In the genomic region with DNA sequence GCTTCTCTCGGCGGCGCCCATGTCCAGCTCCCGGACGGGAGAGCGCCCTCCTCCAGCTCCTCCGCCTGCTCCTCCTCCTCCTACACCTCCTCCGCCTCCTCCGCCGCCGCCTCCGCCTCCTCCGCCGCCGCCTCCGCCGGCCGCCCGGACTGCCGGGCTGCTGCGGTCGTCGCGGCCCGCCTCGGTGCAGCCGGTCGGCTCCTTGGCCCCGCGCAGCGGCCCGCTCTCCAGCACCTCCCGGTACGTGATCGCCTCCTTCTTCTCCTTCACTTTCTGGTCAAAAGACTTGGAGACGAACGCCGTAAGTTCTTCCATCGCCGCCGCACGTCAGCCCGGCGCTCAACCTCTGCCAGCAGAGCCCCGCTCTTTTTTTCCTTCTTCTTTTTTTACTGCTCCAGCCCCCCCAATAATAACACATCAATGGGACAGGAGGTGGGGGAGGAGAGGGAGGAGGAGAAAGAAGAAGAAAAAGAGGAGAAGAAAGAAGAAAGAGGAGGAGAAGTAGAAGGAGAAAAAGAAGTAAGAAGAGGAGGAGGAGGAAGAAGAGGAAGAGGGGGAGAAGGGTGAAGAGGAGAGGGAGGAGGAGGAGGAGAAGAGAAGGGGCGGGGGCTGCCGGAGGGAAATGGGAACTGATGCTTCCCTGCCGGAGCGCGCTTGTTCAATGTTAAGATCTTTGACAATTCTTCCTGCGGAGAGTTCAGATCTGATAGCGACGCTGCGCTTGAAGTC, we compare ENCODE assay signal across 1 cellular context.
A peak's percentile ranks its signal among the peaks of the same experiment; 100 is the strongest.
TF ChIP-seq lines count a peak whose summit lies in the region.

A gene (minus strand): TSS at position 711 of the 729 bp plus-strand sequence. CDS start 396 bp downstream, at position 315.

TF ChIP-seq in K562, 482 proteins besides CTCF, POLR2A, EP300 and RAD21 (continued from another document and continues in another):
- TF ChIP-seq, protein P1, sequence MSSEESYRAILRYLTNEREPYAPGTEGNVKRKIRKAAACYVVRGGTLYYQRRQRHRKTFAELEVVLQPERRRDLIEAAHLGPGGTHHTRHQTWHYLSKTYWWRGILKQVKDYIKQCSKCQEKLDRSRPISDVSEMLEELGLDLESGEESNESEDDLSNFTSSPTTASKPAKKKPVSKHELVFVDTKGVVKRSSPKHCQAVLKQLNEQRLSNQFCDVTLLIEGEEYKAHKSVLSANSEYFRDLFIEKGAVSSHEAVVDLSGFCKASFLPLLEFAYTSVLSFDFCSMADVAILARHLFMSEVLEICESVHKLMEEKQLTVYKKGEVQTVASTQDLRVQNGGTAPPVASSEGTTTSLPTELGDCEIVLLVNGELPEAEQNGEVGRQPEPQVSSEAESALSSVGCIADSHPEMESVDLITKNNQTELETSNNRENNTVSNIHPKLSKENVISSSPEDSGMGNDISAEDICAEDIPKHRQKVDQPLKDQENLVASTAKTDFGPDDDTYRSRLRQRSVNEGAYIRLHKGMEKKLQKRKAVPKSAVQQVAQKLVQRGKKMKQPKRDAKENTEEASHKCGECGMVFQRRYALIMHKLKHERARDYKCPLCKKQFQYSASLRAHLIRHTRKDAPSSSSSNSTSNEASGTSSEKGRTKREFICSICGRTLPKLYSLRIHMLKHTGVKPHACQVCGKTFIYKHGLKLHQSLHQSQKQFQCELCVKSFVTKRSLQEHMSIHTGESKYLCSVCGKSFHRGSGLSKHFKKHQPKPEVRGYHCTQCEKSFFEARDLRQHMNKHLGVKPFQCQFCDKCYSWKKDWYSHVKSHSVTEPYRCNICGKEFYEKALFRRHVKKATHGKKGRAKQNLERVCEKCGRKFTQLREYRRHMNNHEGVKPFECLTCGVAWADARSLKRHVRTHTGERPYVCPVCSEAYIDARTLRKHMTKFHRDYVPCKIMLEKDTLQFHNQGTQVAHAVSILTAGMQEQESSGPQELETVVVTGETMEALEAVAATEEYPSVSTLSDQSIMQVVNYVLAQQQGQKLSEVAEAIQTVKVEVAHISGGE (CRISPR knock-in tag; IDR thresholded peaks at IDR 0.05): no peak
- TF ChIP-seq XRCC5 (IDR thresholded peaks at IDR 0.05; ENCODE audit: low read depth, low read length) (no peak), LCOR (CRISPR knock-in tag; IDR thresholded peaks at IDR 0.05) (no peak), PTTG1 (tag; IDR thresholded peaks at IDR 0.05; ENCODE audit: low read depth) (no peak), HNRNPLL (IDR thresholded peaks at IDR 0.05; ENCODE audit: low read depth, low read length, poor library complexity, severe bottlenecking) (peak; percentile 83), TAF7 (tag; IDR thresholded peaks at IDR 0.05) (no peak), NFYB (IDR thresholded peaks at IDR 0.05; ENCODE audit: extremely low read depth, insufficient read length) (no peak), YBX1 (IDR thresholded peaks at IDR 0.05) (no peak), TBP (optimal IDR thresholded peaks at IDR 0.05; ENCODE audit: low read depth, low read length) (no peak), ZSCAN32 (CRISPR knock-in tag; IDR thresholded peaks at IDR 0.05) (no peak), NFXL1 (CRISPR knock-in tag; IDR thresholded peaks at IDR 0.05) (no peak), ZNF408 (CRISPR knock-in tag; IDR thresholded peaks at IDR 0.05; ENCODE audit: low read depth) (no peak), MAFG (tag; conservative IDR thresholded peaks at IDR 0.05) (no peak), ARHGAP35 (IDR thresholded peaks at IDR 0.05; ENCODE audit: partially characterized antibody) (peak; percentile 22), RCOR1 (IDR thresholded peaks at IDR 0.05; ENCODE audit: borderline replicate concordance in 1 of 2, low read depth in 2 of 2, low read length in 2 of 2) (peak in 1 of 2 experiments; percentile 33; a peak in 1 of 4 replicates), ZC3H11A (IDR thresholded peaks at IDR 0.05; ENCODE audit: low read depth, low read length) (no peak), SIX5 (IDR thresholded peaks at IDR 0.05; ENCODE audit: borderline replicate concordance in 1 of 2, insufficient read depth in 1 of 2, low read depth in 1 of 2, low read length in 2 of 2) (no peak), XRCC3 (IDR thresholded peaks at IDR 0.05) (no peak), TRIM28 (IDR thresholded peaks at IDR 0.05) (no peak), RFX5 (IDR thresholded peaks at IDR 0.05; ENCODE audit: low read depth, low read length) (no peak), ELF4 (CRISPR knock-in tag; IDR thresholded peaks at IDR 0.05) (peak; percentile 74), MEF2A (IDR thresholded peaks at IDR 0.05; ENCODE audit: control insufficient read depth, low read depth, low read length) (no peak), EGR1 (conservative IDR thresholded peaks at IDR 0.05) (peak; percentile 98), ZNF197 (CRISPR knock-in tag; IDR thresholded peaks at IDR 0.05; ENCODE audit: low read depth) (no peak), TAF1 (IDR thresholded peaks at IDR 0.05; ENCODE audit: control insufficient read depth, extremely low read depth, insufficient read depth, low read length, severe bottlenecking) (peak; percentile 47)
- TF ChIP-seq, protein P2, sequence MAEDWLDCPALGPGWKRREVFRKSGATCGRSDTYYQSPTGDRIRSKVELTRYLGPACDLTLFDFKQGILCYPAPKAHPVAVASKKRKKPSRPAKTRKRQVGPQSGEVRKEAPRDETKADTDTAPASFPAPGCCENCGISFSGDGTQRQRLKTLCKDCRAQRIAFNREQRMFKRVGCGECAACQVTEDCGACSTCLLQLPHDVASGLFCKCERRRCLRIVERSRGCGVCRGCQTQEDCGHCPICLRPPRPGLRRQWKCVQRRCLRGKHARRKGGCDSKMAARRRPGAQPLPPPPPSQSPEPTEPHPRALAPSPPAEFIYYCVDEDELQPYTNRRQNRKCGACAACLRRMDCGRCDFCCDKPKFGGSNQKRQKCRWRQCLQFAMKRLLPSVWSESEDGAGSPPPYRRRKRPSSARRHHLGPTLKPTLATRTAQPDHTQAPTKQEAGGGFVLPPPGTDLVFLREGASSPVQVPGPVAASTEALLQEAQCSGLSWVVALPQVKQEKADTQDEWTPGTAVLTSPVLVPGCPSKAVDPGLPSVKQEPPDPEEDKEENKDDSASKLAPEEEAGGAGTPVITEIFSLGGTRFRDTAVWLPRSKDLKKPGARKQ (CRISPR knock-in tag; IDR thresholded peaks at IDR 0.05): no peak
- TF ChIP-seq, protein P3, sequence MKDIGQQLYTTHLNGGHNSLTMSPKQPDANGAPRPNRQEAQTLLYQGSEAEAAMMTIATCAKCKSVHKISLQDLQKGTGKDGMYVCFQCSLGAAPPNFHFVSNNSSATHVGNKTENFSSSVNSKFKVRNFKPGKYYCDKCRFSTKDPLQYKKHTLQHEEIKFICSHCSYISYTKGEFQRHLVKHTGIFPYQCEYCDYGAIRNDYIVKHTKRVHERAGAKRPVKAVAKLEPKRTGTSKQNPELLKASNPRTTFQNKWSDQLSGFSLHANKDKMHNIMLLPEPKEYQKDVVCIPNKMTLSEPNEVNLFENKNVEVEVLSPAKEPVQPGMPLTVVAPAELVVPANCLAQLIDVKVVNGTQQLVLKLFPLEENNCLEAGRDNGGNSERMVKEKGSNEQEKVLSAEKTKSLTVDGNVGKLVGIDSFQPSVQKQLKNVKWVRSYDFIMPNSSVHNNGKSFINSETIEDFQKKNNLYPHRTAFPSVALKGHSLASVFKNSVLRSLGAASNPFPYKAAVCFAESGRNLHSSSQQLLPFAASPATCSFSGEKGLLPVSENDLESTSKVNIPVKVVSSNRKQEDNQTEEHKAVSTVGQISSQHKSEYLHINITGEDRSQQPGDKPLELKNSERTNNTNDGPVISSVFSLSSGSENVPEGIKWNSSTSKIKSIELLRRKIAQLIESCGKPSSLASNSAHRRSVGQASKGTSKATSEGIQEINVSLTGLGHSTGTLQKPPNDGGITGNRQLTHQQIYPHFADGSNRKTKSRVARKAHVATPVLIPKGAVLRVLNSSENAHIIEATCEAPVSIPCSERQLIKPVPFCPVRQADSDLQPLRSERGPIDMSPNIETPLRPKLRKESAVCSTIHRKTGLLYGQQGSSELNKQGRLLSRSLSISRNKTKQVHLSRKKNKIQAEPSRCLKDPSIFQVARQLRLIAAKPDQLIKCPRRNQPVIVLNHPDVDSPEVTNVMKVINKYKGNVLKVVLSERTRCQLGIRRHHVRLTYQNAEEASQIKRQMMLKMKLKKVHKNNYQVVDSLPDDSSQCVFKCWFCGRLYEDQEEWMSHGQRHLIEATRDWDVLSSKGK (CRISPR knock-in tag; IDR thresholded peaks at IDR 0.05): no peak
- TF ChIP-seq, protein P4, sequence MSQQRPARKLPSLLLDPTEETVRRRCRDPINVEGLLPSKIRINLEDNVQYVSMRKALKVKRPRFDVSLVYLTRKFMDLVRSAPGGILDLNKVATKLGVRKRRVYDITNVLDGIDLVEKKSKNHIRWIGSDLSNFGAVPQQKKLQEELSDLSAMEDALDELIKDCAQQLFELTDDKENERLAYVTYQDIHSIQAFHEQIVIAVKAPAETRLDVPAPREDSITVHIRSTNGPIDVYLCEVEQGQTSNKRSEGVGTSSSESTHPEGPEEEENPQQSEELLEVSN (IDR thresholded peaks at IDR 0.05; ENCODE audit: borderline replicate concordance in 1 of 2, extremely low read depth in 1 of 2, insufficient read depth in 1 of 2, insufficient read length in 1 of 2, low read depth in 1 of 2, low read length in 1 of 2, poor library complexity in 1 of 2, severe bottlenecking in 1 of 2): peak in 1 of 2 experiments; percentile 1
- TF ChIP-seq, protein P5, sequence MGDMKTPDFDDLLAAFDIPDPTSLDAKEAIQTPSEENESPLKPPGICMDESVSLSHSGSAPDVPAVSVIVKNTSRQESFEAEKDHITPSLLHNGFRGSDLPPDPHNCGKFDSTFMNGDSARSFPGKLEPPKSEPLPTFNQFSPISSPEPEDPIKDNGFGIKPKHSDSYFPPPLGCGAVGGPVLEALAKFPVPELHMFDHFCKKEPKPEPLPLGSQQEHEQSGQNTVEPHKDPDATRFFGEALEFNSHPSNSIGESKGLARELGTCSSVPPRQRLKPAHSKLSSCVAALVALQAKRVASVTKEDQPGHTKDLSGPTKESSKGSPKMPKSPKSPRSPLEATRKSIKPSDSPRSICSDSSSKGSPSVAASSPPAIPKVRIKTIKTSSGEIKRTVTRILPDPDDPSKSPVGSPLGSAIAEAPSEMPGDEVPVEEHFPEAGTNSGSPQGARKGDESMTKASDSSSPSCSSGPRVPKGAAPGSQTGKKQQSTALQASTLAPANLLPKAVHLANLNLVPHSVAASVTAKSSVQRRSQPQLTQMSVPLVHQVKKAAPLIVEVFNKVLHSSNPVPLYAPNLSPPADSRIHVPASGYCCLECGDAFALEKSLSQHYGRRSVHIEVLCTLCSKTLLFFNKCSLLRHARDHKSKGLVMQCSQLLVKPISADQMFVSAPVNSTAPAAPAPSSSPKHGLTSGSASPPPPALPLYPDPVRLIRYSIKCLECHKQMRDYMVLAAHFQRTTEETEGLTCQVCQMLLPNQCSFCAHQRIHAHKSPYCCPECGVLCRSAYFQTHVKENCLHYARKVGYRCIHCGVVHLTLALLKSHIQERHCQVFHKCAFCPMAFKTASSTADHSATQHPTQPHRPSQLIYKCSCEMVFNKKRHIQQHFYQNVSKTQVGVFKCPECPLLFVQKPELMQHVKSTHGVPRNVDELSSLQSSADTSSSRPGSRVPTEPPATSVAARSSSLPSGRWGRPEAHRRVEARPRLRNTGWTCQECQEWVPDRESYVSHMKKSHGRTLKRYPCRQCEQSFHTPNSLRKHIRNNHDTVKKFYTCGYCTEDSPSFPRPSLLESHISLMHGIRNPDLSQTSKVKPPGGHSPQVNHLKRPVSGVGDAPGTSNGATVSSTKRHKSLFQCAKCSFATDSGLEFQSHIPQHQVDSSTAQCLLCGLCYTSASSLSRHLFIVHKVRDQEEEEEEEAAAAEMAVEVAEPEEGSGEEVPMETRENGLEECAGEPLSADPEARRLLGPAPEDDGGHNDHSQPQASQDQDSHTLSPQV (IDR thresholded peaks at IDR 0.05): peak; percentile 22; the same call in 1 of the 2 replicates
- TF ChIP-seq, protein P6, sequence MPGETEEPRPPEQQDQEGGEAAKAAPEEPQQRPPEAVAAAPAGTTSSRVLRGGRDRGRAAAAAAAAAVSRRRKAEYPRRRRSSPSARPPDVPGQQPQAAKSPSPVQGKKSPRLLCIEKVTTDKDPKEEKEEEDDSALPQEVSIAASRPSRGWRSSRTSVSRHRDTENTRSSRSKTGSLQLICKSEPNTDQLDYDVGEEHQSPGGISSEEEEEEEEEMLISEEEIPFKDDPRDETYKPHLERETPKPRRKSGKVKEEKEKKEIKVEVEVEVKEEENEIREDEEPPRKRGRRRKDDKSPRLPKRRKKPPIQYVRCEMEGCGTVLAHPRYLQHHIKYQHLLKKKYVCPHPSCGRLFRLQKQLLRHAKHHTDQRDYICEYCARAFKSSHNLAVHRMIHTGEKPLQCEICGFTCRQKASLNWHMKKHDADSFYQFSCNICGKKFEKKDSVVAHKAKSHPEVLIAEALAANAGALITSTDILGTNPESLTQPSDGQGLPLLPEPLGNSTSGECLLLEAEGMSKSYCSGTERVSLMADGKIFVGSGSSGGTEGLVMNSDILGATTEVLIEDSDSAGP (CRISPR knock-in tag; IDR thresholded peaks at IDR 0.05): no peak
